In the genomic region with DNA sequence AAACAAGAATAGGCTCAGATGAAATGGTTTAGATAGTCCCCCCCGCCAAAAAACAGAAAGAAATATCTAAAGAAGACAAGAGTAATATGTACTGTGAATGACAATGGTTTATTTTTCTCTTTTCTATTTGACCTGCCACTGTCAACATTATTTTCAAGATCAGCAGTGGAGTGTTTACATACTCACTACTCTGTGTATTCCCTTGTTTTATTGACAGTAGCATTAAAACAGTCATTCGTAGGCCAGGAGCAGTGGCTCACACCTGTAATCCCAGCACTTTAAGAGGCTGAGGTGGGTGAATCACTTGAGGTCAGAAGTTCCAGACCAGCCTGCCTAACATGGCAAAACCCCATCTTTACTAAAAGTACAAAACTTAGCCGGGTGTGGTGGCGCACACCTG, we compare ENCODE assay signal across 21 cellular contexts.
"Had no signal": no experiment of that assay in that cellular context is flagged by ENCODE, and none has a peak within 500 bp of the region (broad histone marks: within the 10 kb centered on the region; RNA-seq: fewer than 3 reads in every experiment).

No MANE protein-coding gene starts in this region.

- H3K27ac Mint-ChIP-seq: activated CD4-positive, alpha-beta T cell treated with anti-CD3 and anti-CD28 coated beads, Interleukin-2, amount 10 ng/mL, durations not matched to agents 24 days and 14 days; activated CD8-positive, alpha-beta T cell treated with anti-CD3 and anti-CD28 coated beads, Interleukin-2, amount 10 ng/mL, durations not matched to agents 7 days and 5 days; activated naive CD4-positive, alpha-beta T cell treated with anti-CD3 and anti-CD28 coated beads for 36 hours; activated naive CD8-positive, alpha-beta T cell treated with anti-CD3 and anti-CD28 coated beads, Interleukin-2, amount 50 U/mL, for 24 hours; stimulated activated effector memory CD8-positive, alpha-beta T cell treated with anti-CD3 and anti-CD28 coated beads, Interleukin-12 subunit alpha, Interleukin-12 subunit beta, amount 100 ng/mL, for 72 hours; type B pancreatic cell had no signal

- H3K36me3 Mint-ChIP-seq: brain; stimulated activated effector memory CD8-positive, alpha-beta T cell treated with anti-CD3 and anti-CD28 coated beads, Interleukin-12 subunit alpha, Interleukin-12 subunit beta, amount 100 ng/mL, for 72 hours; type B pancreatic cell had no signal

- H3K27me3 ChIP-seq: colonic mucosa, gastrocnemius medialis, testis had no signal

- H3K9me3 Mint-ChIP-seq: activated CD4-positive, alpha-beta T cell treated with anti-CD3 and anti-CD28 coated beads, Interleukin-2, amount 10 ng/mL, durations not matched to agents 24 days and 14 days; activated naive CD4-positive, alpha-beta T cell treated with anti-CD3 and anti-CD28 coated beads for 36 hours; activated naive CD8-positive, alpha-beta T cell treated with anti-CD3 and anti-CD28 coated beads, Interleukin-2, amount 50 U/mL, for 24 hours; activated T-cell treated with anti-CD3 and anti-CD28 coated beads, Interleukin-2, amount 50 U/mL, for 4 hours; central memory CD8-positive, alpha-beta T cell; nephron; stimulated activated effector memory CD8-positive, alpha-beta T cell treated with anti-CD3 and anti-CD28 coated beads, Interleukin-12 subunit alpha, Interleukin-12 subunit beta, amount 100 ng/mL, for 72 hours; type B pancreatic cell had no signal

- H3K4me3 ChIP-seq: colonic mucosa, gastrocnemius medialis, smooth muscle cell, testis had no signal

- H3K36me3 ChIP-seq: colonic mucosa, gastrocnemius medialis had no signal

- H3K27ac ChIP-seq: colonic mucosa, gastrocnemius medialis, testis had no signal

- H3K4me3 Mint-ChIP-seq: activated CD4-positive, alpha-beta T cell treated with anti-CD3 and anti-CD28 coated beads, Interleukin-2, amount 10 ng/mL, durations not matched to agents 24 days and 14 days; activated CD8-positive, alpha-beta T cell treated with anti-CD3 and anti-CD28 coated beads, Interleukin-2, amount 10 ng/mL, durations not matched to agents 7 days and 5 days; activated naive CD4-positive, alpha-beta T cell treated with anti-CD3 and anti-CD28 coated beads for 36 hours; activated naive CD8-positive, alpha-beta T cell treated with anti-CD3 and anti-CD28 coated beads, Interleukin-2, amount 50 U/mL, for 24 hours; activated T-cell treated with anti-CD3 and anti-CD28 coated beads, Interleukin-2, amount 50 U/mL, for 4 hours; brain; central memory CD8-positive, alpha-beta T cell; nephron; stimulated activated effector memory CD8-positive, alpha-beta T cell treated with anti-CD3 and anti-CD28 coated beads, Interleukin-12 subunit alpha, Interleukin-12 subunit beta, amount 100 ng/mL, for 72 hours; type B pancreatic cell had no signal

- H3K4me1 Mint-ChIP-seq: activated CD4-positive, alpha-beta T cell treated with anti-CD3 and anti-CD28 coated beads, Interleukin-2, amount 10 ng/mL, durations not matched to agents 24 days and 14 days; activated naive CD8-positive, alpha-beta T cell treated with anti-CD3 and anti-CD28 coated beads, Interleukin-2, amount 50 U/mL, for 24 hours; central memory CD8-positive, alpha-beta T cell; stimulated activated effector memory CD8-positive, alpha-beta T cell treated with anti-CD3 and anti-CD28 coated beads, Interleukin-12 subunit alpha, Interleukin-12 subunit beta, amount 100 ng/mL, for 72 hours had no signal

- H3K4me2 ChIP-seq: smooth muscle cell had no signal

- ATAC-seq: activated CD8-positive, alpha-beta T cell treated with anti-CD3 and anti-CD28 coated beads, Interleukin-2, amount 10 ng/mL, durations not matched to agents 7 days and 5 days; activated naive CD8-positive, alpha-beta T cell treated with anti-CD3 and anti-CD28 coated beads, Interleukin-2, amount 50 U/mL, for 24 hours; activated T-cell treated with anti-CD3 and anti-CD28 coated beads, Interleukin-2, amount 50 U/mL, for 4 hours; gastrocnemius medialis; left lobe of liver; sciatic nerve; stimulated activated effector memory CD8-positive, alpha-beta T cell treated with anti-CD3 and anti-CD28 coated beads, Interleukin-12 subunit alpha, Interleukin-12 subunit beta, amount 100 ng/mL, for 72 hours had no signal

- H3K27me3 Mint-ChIP-seq: activated CD4-positive, alpha-beta T cell treated with anti-CD3 and anti-CD28 coated beads, Interleukin-2, amount 10 ng/mL, durations not matched to agents 24 days and 14 days; brain; type B pancreatic cell had no signal

- H3K9me3 ChIP-seq: colonic mucosa, gastrocnemius medialis, testis had no signal

- H3K4me1 ChIP-seq: colonic mucosa, gastrocnemius medialis had no signal

- DNase-seq: activated CD4-positive, alpha-beta T cell treated with anti-CD3 and anti-CD28 coated beads, Interleukin-2, amount 10 ng/mL, durations not matched to agents 24 days and 14 days; activated CD8-positive, alpha-beta T cell treated with anti-CD3 and anti-CD28 coated beads, Interleukin-2, amount 10 ng/mL, durations not matched to agents 7 days and 5 days; activated naive CD4-positive, alpha-beta T cell treated with anti-CD3 and anti-CD28 coated beads for 36 hours; activated naive CD8-positive, alpha-beta T cell treated with anti-CD3 and anti-CD28 coated beads, Interleukin-2, amount 50 U/mL, for 24 hours; activated T-cell treated with anti-CD3 and anti-CD28 coated beads, Interleukin-2, amount 50 U/mL, for 4 hours; anterior cingulate cortex; colonic mucosa; gastrocnemius medialis; head of caudate nucleus; kidney; midbrain; stimulated activated CD4-positive, alpha-beta T cell treated with anti-CD3 and anti-CD28 coated beads, Interleukin-4, amount 100 ng/mL, for 1 hour; testis had no signal
